Comparison of ENCODE assay signal across 14 cellular contexts in the genomic region with DNA sequence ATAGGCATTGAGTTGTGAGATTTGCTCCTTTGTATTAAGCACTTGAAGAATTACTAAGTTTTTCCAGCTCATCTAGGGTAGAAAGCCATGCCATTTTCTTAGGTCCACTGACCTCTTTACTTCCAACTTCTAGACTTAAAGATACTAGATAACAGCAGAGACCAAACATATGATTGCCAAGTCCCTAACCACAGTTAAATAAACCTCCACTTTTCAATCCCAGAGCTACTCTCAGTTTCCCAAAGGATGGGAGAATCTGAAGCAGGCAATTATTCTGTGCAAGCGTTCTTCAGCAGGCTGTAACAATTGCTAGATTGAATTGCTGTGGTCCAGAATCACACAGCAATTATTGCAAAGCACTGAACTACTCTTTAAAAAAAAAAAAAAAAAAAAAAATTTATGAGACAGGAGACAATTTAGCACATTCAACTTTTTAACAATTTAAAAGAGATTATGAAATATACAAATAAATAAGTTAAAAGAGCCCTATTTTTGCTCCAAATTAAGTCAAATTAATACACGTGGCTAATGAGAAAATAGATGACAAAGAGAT.
DNase-seq lines count a peak whose midpoint lies in the region; ATAC-seq, FAIRE-seq and TF ChIP-seq lines count a peak whose summit lies in the region.
"Had no signal": no experiment of that assay in that cellular context is flagged by ENCODE, and none has a peak within 500 bp of the region (broad histone marks: within the 10 kb centered on the region; RNA-seq: fewer than 3 reads in every experiment).

No MANE protein-coding gene starts in this region.

- no peak for TF ChIP-seq RAD21 in A549 (conservative IDR thresholded peaks at IDR 0.05 in 1 of 2, IDR thresholded peaks at IDR 0.05 in 1 of 2)

- peaks cover 6% of the 10 kb centered on the region for H3K4me1 Mint-ChIP-seq in Calu3 (ENCODE audit: low read depth, unreplicated experiment)
- peaks cover 40% of the 10 kb centered on the region for H3K4me1 Mint-ChIP-seq in brain

- H4K20me1 ChIP-seq in OCI-LY3 (ENCODE audit: insufficient read depth, low read length) = no peaks in the 10 kb centered on the region

- no peak for FAIRE-seq in A549 (lab: Jason Lieb, UNC)
- FAIRE-seq: H54 had no signal

- H3K27ac ChIP-seq in A549 (peak overlapping the region; percentile 11 to 71; a peak in 5 of 6 replicates), OCI-LY3 (ENCODE audit: low read length) (peak overlapping the region; percentile 98)
- H3K27ac ChIP-seq: foreskin keratinocyte, SJSA1 had no signal

- no TSS peak for BruUV-seq in Calu3 (replicated peaks; lab: Mats Ljungman, UMichigan)

- H3K27me3 Mint-ChIP-seq in Calu3 (ENCODE audit: unreplicated experiment) = no peaks in the 10 kb centered on the region
- peaks cover 15% of the 10 kb centered on the region for H3K27me3 Mint-ChIP-seq in brain

- 54% methylated on average over 2 of the region's 2 CpGs for WGBS in A549 (ENCODE audit: missing lambda C conversion rate)

- peak overlapping the region; percentile 90 for H3K4me2 ChIP-seq in A549
- peak overlapping the region; percentile 79 for H3K4me2 ChIP-seq in OCI-LY3 (ENCODE audit: low read length)

- H3K9me3 ChIP-seq in A549 (no peaks in the 10 kb centered on the region), OCI-LY3 (ENCODE audit: insufficient read depth, low read length) (peaks cover 5% of the 10 kb centered on the region; the same call in 1 of the 2 replicates)
- H3K9me3 ChIP-seq: SJSA1 had no signal

- POLR2A ChIA-PET in A549 (lab: Yijun Ruan, JAX) = interaction anchor here (0.7 to 7.9 kb wide), 2 partner anchors 11 to 665 kb away, joined by 4 to 226 read pairs; a partner anchor contains a TSS

- H3K4me1 ChIP-seq in A549 (peaks cover 38% of the 10 kb centered on the region), OCI-LY3 (ENCODE audit: low read length) (peaks cover 43% of the 10 kb centered on the region)
- H3K4me1 ChIP-seq: foreskin keratinocyte had no signal

- no peak overlapping the region for H2AFZ ChIP-seq in OCI-LY3 (ENCODE audit: low read depth, low read length)

- ATAC-seq in A549 (no peak), GM21528 (IDR thresholded peaks at IDR 0.05; ENCODE audit: low FRiP score, unreplicated experiment) (no peak), GM21529 (IDR thresholded peaks at IDR 0.05; ENCODE audit: unreplicated experiment) (no peak), HG03520 (IDR thresholded peaks at IDR 0.05; ENCODE audit: unreplicated experiment) (no peak), HG03159 (IDR thresholded peaks at IDR 0.05; ENCODE audit: unreplicated experiment) (no peak)
- ATAC-seq: foreskin keratinocyte had no signal

- H3K36me3 Mint-ChIP-seq in Calu3 (ENCODE audit: insufficient read depth, unreplicated experiment) = peaks cover 33% of the 10 kb centered on the region
- no peaks in the 10 kb centered on the region for H3K36me3 Mint-ChIP-seq in brain

- intact Hi-C loops in Calu3 (cut with micrococcal nuclease; ENCODE audit: unreplicated experiment) = no loop called here

- no peaks in the 10 kb centered on the region for H3K27me3 ChIP-seq in OCI-LY3 (ENCODE audit: low read depth, low read length)
- H3K27me3 ChIP-seq: foreskin keratinocyte, SJSA1 had no signal

- peaks cover 50% of the 10 kb centered on the region for H3K79me2 ChIP-seq in OCI-LY3 (ENCODE audit: low read length)

- TF ChIP-seq CTCF in A549 (IDR thresholded peaks at IDR 0.05) = no peak
- TF ChIP-seq CTCF in Calu3 (IDR thresholded peaks at IDR 0.05; ENCODE audit: unreplicated experiment) = no peak
- TF ChIP-seq CTCF in OCI-LY3 (IDR thresholded peaks at IDR 0.05; ENCODE audit: low read depth, low read length) = no peak
- TF ChIP-seq CTCF in brain (conservative IDR thresholded peaks at IDR 0.05) = no peak

- no peaks in the 10 kb centered on the region for H3K9me3 Mint-ChIP-seq in Calu3 (ENCODE audit: low read depth, unreplicated experiment)
- H3K9me3 Mint-ChIP-seq in brain = no peaks in the 10 kb centered on the region

- CTCF ChIA-PET in A549 (lab: Yijun Ruan, JAX) = interaction anchor here (1.5 kb wide), 1 partner anchor 16 kb away, joined by 4 read pairs; no protein-coding TSS in a partner anchor
- CTCF ChIA-PET in Calu3 (lab: Charles Lee) = interaction anchor here (0.6 to 3.1 kb wide), 6 partner anchors 11 to 669 kb away, joined by 3 to 11 read pairs (median 7); a partner anchor contains a TSS

- H3K36me3 ChIP-seq in OCI-LY3 (replicated peaks; ENCODE audit: low read depth, low read length) = no peaks in the 10 kb centered on the region

- H3K27ac Mint-ChIP-seq in Calu3 (ENCODE audit: unreplicated experiment) (peak overlapping the region; percentile 48), brain (peak overlapping the region in 4 of 5 experiments; percentile 22 to 83 (median 68))

- no peak for TF ChIP-seq POLR2A in A549 (IDR thresholded peaks at IDR 0.05; ENCODE audit: low read length)

- DNase-seq in A549 (ENCODE audit: low read depth in 1 of 2, low spot score in 1 of 2) (no peak), Calu3 (no peak)
- DNase-seq: activated CD4-positive, alpha-beta T cell treated with anti-CD3 and anti-CD28 coated beads for 4 hours; COR-L47; foreskin keratinocyte; NCI-H510A treated with DMSO at 0.1 percent for 48 hours had no signal

- H3K4me3 Mint-ChIP-seq in Calu3 (ENCODE audit: low read depth, unreplicated experiment) = no peak overlapping the region
- H3K4me3 Mint-ChIP-seq in brain = peak overlapping the region in 2 of 5 experiments; percentile 61 to 72

- peak overlapping the region; percentile 17; the same call in 1 of the 2 replicates for H3K9ac ChIP-seq in OCI-LY3 (ENCODE audit: low read length)

- H3K4me3 ChIP-seq in A549 = 0 out of 3 replicates have a peak overlapping the region, but pooled peaks have one; percentile 67
- H3K4me3 ChIP-seq in OCI-LY3 (ENCODE audit: low read length) = peak overlapping the region; percentile 47
- H3K4me3 ChIP-seq: SJSA1 had no signal

- TF ChIP-seq EP300 in A549 (IDR thresholded peaks at IDR 0.05) = no peak

TF ChIP-seq in A549, 52 proteins besides CTCF, POLR2A, EP300 and RAD21:
- no peak for TF ChIP-seq MAFK (IDR thresholded peaks at IDR 0.05; ENCODE audit: partially characterized antibody)
- TF ChIP-seq TFCP2L1 (CRISPR knock-in tag; IDR thresholded peaks at IDR 0.05) = no peak
- TF ChIP-seq FOSL2 (IDR thresholded peaks at IDR 0.05) = no peak
- no peak for TF ChIP-seq FOSL2 (CRISPR knock-in tag; IDR thresholded peaks at IDR 0.05)
- no peak for TF ChIP-seq ESRRA (IDR thresholded peaks at IDR 0.05; ENCODE audit: borderline replicate concordance, low read length)
- no peak for TF ChIP-seq CBX2 (IDR thresholded peaks at IDR 0.05; ENCODE audit: borderline replicate concordance, low read depth)
- TF ChIP-seq KDM5A (IDR thresholded peaks at IDR 0.05) = no peak
- no peak for TF ChIP-seq CHD4 (IDR thresholded peaks at IDR 0.05; ENCODE audit: borderline replicate concordance)
- TF ChIP-seq ZNF302 (CRISPR knock-in tag; IDR thresholded peaks at IDR 0.05) = no peak
- no peak for TF ChIP-seq CHD2 (IDR thresholded peaks at IDR 0.05; ENCODE audit: low read length, partially characterized antibody)
- TF ChIP-seq BHLHE40 (IDR thresholded peaks at IDR 0.05; ENCODE audit: low read depth, low read length) = no peak
- TF ChIP-seq HDAC2 (IDR thresholded peaks at IDR 0.05) = no peak
TF ChIP-seq in A549: peak in this region for 0.
